Comparison of ENCODE assay signal across 8 cellular contexts in the genomic region with DNA sequence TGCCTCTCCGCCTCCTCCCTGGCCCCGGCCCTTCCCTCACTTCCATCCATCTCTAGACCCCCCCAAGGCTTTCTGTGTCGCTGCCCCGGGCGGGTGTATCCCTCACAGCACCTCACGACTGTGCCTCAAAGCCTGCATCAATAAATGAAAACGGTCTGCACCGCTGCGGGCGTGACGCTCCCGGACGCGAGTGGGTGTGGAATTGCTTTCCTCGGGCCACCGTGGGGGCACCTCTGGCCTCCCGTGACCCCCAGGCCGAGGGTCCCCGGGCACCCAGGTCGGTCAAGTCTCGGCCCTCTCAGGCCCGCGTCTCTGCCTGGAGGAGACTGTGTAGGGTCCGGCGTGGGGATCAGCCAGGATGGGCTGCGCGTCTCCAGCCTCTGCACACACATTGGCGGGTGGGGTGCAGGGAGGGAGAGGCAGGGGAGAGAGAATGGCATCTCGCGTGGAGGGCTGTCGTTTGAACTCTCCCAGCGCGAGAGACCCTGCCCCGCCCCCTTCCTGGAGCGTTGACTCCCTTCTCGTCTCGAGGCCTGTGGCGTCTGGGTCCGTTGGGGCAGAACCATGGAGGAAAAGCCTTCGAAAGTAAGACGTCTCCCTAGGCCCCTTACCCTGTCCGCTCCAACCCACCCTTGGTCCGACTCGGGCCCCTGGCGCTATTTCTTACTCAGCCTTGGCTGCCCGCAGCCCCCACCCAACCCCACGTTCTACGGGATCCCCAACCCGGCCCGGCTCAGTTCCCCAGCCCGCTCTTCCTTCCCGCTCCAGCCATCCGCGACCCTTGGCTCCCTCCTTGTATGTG. TPM values are rescaled to one million over a fixed set of nuclear protein-coding genes. Genes with fewer than 3 reads are reported as not detected.
A peak's percentile ranks its signal among the peaks of the same experiment; 100 is the strongest.
DNase-seq lines count a peak whose midpoint lies in the region; ATAC-seq and TF ChIP-seq lines count a peak whose summit lies in the region.

A gene with protein sequence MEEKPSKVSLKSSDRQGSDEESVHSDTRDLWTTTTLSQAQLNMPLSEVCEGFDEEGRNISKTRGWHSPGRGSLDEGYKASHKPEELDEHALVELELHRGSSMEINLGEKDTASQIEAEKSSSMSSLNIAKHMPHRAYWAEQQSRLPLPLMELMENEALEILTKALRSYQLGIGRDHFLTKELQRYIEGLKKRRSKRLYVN (plus strand): TSS at position 512 of the 802 bp plus-strand sequence. CDS start 53 bp downstream, at position 565.

- H3K4me3 ChIP-seq in GM06990 (replicated peaks; ENCODE audit: low read depth, low read length), result peak within 1 kb of the TSS; percentile 25
- H3K4me3 ChIP-seq in fibroblast of mammary gland (ENCODE audit: control insufficient read depth, low read depth, low read length), result peak within 1 kb of the TSS; percentile 21
- peak within 1 kb of the TSS; percentile 67 for H3K4me3 ChIP-seq in psoas muscle

- peak within 1 kb of the TSS in 1 of 2 donors; percentile 27 for H3K27ac Mint-ChIP-seq in T-cell

- no peak for ATAC-seq in T-cell (replicated peaks in 1 of 4)
- ATAC-seq in psoas muscle, result peak in 1 of 4 donors; percentile 1
- ATAC-seq in GM18519 (IDR thresholded peaks at IDR 0.05; ENCODE audit: low FRiP score, unreplicated experiment), result no peak
- ATAC-seq in HG02763 (IDR thresholded peaks at IDR 0.05; ENCODE audit: unreplicated experiment), result no peak

- peak within 1 kb of the TSS; percentile 46 to 78 (median 72) for H3K4me3 Mint-ChIP-seq in T-cell

- H3K36me3 ChIP-seq in GM06990 (ENCODE audit: control insufficient read depth, insufficient read depth, low read length) (no peaks in the 10 kb centered on the region), psoas muscle (ENCODE audit: insufficient read depth in 1 of 2, low read depth in 1 of 2) (no peaks in the 10 kb centered on the region)

- H3K4me1 ChIP-seq in psoas muscle, result peaks cover 29% of the 10 kb centered on the region

- H3K27me3 Mint-ChIP-seq in T-cell, result peaks cover 37 to 64% of the 10 kb centered on the region in 2 donors

- WGBS in psoas muscle, 3 donors, result 11 to 17% (median 16%) methylated on average over 49 to 54 of the region's 54 CpGs

- intact Hi-C loops in psoas muscle (cut with DNase I), result loop anchor here (2.0 to 5.0 kb wide), 3 partner anchors 48 to 95 kb away; a partner anchor contains a TSS

- H3K9me3 ChIP-seq in psoas muscle, result no peaks in the 10 kb centered on the region

- peak; percentile 21 for TF ChIP-seq CTCF in GM06990 (IDR thresholded peaks at IDR 0.05; ENCODE audit: insufficient read depth, low read length, poor library complexity, severe bottlenecking)
- TF ChIP-seq CTCF in fibroblast of mammary gland (conservative IDR thresholded peaks at IDR 0.05; ENCODE audit: control insufficient read depth, insufficient read depth, low read depth, low read length), result no peak
- TF ChIP-seq CTCF in psoas muscle (IDR thresholded peaks at IDR 0.05), result no peak

- no peaks in the 10 kb centered on the region for H3K36me3 Mint-ChIP-seq in T-cell

- H3K4me1 Mint-ChIP-seq in T-cell, result peaks cover 30 to 39% (median 34%) of the 10 kb centered on the region in 3 donors

- H3K27me3 ChIP-seq in GM06990 (replicated peaks; ENCODE audit: control insufficient read depth, insufficient read depth, low read length) (peaks cover 3% of the 10 kb centered on the region), psoas muscle (ENCODE audit: insufficient read depth in 3 of 3, low read length in 2 of 3) (peaks cover 0 to 66% (median 25%) of the 10 kb centered on the region in 3 donors)

- H3K27ac ChIP-seq in psoas muscle, result no peak within 1 kb of the TSS

- H3K9me3 Mint-ChIP-seq in T-cell, result no peaks in the 10 kb centered on the region

- peak; percentile 9 for DNase-seq in GM06990 (ENCODE audit: extremely low read depth, insufficient read length)
- DNase-seq in T-cell, result peak in 9 of 34 experiments; percentile 10 to 38 (median 28)
- no peak for DNase-seq in fibroblast of mammary gland (ENCODE audit: low read depth)
- DNase-seq in psoas muscle, result no peak
- DNase-seq in EL, result no peak
- DNase-seq in cerebellar nuclear complex (lab: John Stamatoyannopoulos, UW), result no peak

- POLR2A ChIA-PET in T-cell (lab: Charles Lee), result no interaction called here

- CTCF ChIA-PET in T-cell (lab: Charles Lee), result interaction anchor here (1.9 to 5.8 kb wide), 4 partner anchors 14 to 94 kb away, joined by 4 to 122 read pairs (median 18); a partner anchor contains a TSS

RNA-seq across cellular contexts. Expression of the gene that starts here (rescaled TPM):
- total RNA-seq in T-cell (under 1 TPM in 1 of 5 donors, not detected in 4; 0.40 TPM), psoas muscle (not detected)
- polyA plus RNA-seq in psoas muscle, result under 1 TPM in 1 of 3 donors, not detected in 2; 0.05 TPM
